Comparison of ENCODE assay signal across 3 cellular contexts in the genomic region with DNA sequence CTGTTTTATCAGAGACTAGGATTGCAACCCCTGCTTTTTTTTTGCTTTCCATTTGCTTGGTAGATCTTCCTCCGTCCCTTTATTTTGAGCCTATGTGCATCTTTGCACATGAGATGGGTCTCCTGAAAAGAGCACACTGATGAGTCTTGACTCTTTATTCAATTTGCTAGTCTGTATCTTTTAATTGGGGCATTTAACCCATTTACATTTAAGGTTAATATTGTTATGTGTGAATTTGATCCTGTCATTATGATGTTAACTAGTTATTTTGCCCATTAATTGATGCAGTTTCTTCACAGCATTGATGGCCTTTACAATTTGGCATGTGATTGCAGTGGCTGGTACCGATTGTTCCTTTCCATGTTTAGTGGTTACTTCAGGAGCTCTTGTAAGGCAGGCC. TPM values are rescaled to one million over a fixed set of nuclear protein-coding genes. Genes with fewer than 3 reads are reported as not detected.
"Had no signal": no experiment of that assay in that cellular context is flagged by ENCODE, and none has a peak within 500 bp of the region (broad histone marks: within the 10 kb centered on the region; RNA-seq: fewer than 3 reads in every experiment).

No MANE protein-coding gene starts in this region.

RNA-seq across cellular contexts. Expression of gene ADGRV1, which starts 21.3 kb away (rescaled TPM):
- total RNA-seq: left ventricle myocardium inferior, left ventricle myocardium superior had no signal
- polyA plus RNA-seq: naive thymus-derived CD4-positive, alpha-beta T cell had no signal
